ENCODE assay signal across 18 cellular contexts in genomic region chr2:2861666-2862240, GRCh38.
"Had no signal": no experiment of that assay in that cellular context is flagged by ENCODE, and none has a peak within 500 bp of the region (broad histone marks: within the 10 kb centered on the region; RNA-seq: fewer than 3 reads in every experiment).

No MANE protein-coding gene starts in this region.

- DNase-seq: heart right ventricle; islet precursor cell; left ventricle myocardium inferior; naive thymus-derived CD8-positive, alpha-beta T cell; ovary; stimulated activated CD4-positive, alpha-beta T cell treated with anti-CD3 and anti-CD28 coated beads, Interleukin-4, amount 100 ng/mL, for 24 hours; stimulated activated naive CD4-positive, alpha-beta T cell treated with Interleukin-2 at 50 U/mL for 16 hours; stimulated activated naive CD8-positive, alpha-beta T cell treated with anti-CD3 and anti-CD28 coated beads, Interleukin-15, amount 100 ng/mL, for 72 hours; substantia nigra; thyroid gland; transverse colon had no signal

- H3K4me3 ChIP-seq: heart right ventricle, hepatocyte, left ventricle myocardium inferior, ovary, right atrium auricular region, right lobe of liver, skin epidermis, thyroid gland, transverse colon, upper lobe of left lung, vagina had no signal

- ATAC-seq: naive thymus-derived CD8-positive, alpha-beta T cell; stimulated activated memory B cell treated with anti-CD40 and anti-IgM and Interleukin-4, amounts not matched to agents 10 μg/mL and 1 μg/mL and 100 μg/mL, for 72 hours had no signal

- H3K4me1 ChIP-seq: heart right ventricle, left ventricle myocardium inferior, right atrium auricular region, right lobe of liver, thyroid gland, transverse colon, vagina had no signal

- H3K27ac ChIP-seq: heart right ventricle, hepatocyte, left ventricle myocardium inferior, ovary, right atrium auricular region, right lobe of liver, skin epidermis, thyroid gland, transverse colon, upper lobe of left lung, vagina had no signal

- H3K36me3 ChIP-seq: heart right ventricle, left ventricle myocardium inferior, ovary, right atrium auricular region, right lobe of liver, thyroid gland, transverse colon, upper lobe of left lung, vagina had no signal

- H3K27me3 ChIP-seq: hepatocyte, ovary, right atrium auricular region, right lobe of liver, thyroid gland, transverse colon, upper lobe of left lung, vagina had no signal

- H3K9me3 ChIP-seq: heart right ventricle, left ventricle myocardium inferior, ovary, right atrium auricular region, right lobe of liver, thyroid gland, transverse colon, upper lobe of left lung, vagina had no signal
